1 cellular context compared by ENCODE assay signal in the genomic region with DNA sequence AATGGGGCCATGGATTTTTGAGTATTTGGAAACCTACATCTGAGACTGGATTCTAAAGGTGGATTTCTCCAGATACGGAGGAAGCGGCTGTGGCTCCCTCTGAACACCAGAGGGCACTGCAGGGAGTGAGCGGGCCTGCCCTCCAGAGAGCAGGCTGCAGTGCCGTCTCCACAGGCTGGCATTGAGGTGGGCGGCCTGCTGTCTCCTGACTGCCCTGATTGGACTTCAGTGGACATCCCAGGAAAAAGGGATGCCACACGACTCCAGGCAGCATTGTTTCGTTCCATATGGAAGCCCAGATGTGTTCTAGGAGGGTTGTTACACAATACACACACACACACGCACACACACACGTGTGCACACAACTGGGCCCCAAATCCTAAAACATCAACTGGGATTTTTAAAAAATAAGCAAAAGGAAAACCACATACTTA.
TF ChIP-seq lines count a peak whose summit lies in the region.

No MANE protein-coding gene starts in this region.

TF ChIP-seq in HCT116, 20 proteins besides CTCF, POLR2A, EP300 and RAD21 (continued from another document):
- TF ChIP-seq, protein P1, sequence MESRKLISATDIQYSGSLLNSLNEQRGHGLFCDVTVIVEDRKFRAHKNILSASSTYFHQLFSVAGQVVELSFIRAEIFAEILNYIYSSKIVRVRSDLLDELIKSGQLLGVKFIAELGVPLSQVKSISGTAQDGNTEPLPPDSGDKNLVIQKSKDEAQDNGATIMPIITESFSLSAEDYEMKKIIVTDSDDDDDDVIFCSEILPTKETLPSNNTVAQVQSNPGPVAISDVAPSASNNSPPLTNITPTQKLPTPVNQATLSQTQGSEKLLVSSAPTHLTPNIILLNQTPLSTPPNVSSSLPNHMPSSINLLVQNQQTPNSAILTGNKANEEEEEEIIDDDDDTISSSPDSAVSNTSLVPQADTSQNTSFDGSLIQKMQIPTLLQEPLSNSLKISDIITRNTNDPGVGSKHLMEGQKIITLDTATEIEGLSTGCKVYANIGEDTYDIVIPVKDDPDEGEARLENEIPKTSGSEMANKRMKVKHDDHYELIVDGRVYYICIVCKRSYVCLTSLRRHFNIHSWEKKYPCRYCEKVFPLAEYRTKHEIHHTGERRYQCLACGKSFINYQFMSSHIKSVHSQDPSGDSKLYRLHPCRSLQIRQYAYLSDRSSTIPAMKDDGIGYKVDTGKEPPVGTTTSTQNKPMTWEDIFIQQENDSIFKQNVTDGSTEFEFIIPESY (IDR thresholded peaks at IDR 0.05; ENCODE audit: extremely low read depth, insufficient replicate concordance, low read length), result no peak
